Comparison of ENCODE assay signal across 8 cellular contexts in the genomic region with DNA sequence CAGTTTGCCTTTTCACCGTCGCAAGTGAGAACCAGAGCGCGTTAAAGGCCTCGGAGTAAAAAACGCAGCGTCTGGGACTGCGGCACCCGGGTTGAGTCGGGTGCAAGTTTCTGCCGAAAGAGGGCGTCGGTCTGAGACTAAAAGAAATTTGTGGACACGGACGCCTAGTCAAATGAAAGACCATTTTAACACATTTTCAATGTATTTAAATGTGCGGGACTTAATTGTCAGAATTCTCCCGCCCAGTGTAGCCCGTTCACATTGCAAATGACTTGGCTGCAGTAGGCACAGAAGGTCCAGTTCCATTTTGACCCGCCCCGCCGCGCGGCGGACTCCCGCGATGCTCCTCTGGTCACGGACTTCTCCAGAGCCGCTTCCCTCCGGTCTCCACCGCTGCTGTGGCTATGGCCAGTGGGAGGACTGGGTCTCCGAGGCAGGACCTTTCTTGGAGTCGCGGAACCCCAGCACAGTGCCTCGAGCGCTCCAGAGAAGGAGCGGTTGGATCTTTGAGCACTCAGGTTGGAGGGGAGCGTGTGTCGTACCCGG. TPM values are rescaled to one million over a fixed set of nuclear protein-coding genes. Genes with fewer than 3 reads are reported as not detected.
DNase-seq lines count a peak whose midpoint lies in the region; ATAC-seq and TF ChIP-seq lines count a peak whose summit lies in the region.

No MANE protein-coding gene starts in this region.

- H3K4me3 Mint-ChIP-seq in activated T-cell treated with anti-CD3 and anti-CD28 coated beads, Interleukin-2, amount 50 U/mL, for 4 hours: peak overlapping the region; percentile 72
- peak overlapping the region; percentile 78 for H3K4me3 Mint-ChIP-seq in natural killer cell treated with Interleukin-12 subunit alpha and Interleukin-12 subunit beta and Interleukin-15 and Interleukin-18, amount 100 ng/mL, for 72 hours

- no peak overlapping the region for H3K27ac Mint-ChIP-seq in natural killer cell treated with Interleukin-12 subunit alpha and Interleukin-12 subunit beta and Interleukin-15 and Interleukin-18, amount 100 ng/mL, for 72 hours

- DNase-seq in NCI-H1417 (lab: John Stamatoyannopoulos, UW) (peak in 2 of 3 experiments; percentile 67 to 76), NCI-H1417 treated with DMSO at 0.1 percent for 48 hours (lab: John Stamatoyannopoulos, UW) (no peak), NCI-H526 (lab: John Stamatoyannopoulos, UW) (peak; percentile 50 to 85), fibroblast of villous mesenchyme (ENCODE audit: low read depth) (peak; percentile 68), tibial nerve (ENCODE audit: low spot score in 2 of 2) (peak; percentile 45 to 80)
- DNase-seq in activated T-cell treated with anti-CD3 and anti-CD28 coated beads, Interleukin-2, amount 50 U/mL, for 4 hours: no peak
- DNase-seq in natural killer cell treated with Interleukin-12 subunit alpha and Interleukin-12 subunit beta and Interleukin-15 and Interleukin-18, amount 100 ng/mL, for 72 hours (ENCODE audit: low spot score): peak; percentile 63

- no peaks in the 10 kb centered on the region for H3K9me3 Mint-ChIP-seq in activated T-cell treated with anti-CD3 and anti-CD28 coated beads, Interleukin-2, amount 50 U/mL, for 4 hours
- H3K9me3 Mint-ChIP-seq in natural killer cell treated with Interleukin-12 subunit alpha and Interleukin-12 subunit beta and Interleukin-15 and Interleukin-18, amount 100 ng/mL, for 72 hours: no peaks in the 10 kb centered on the region

- H3K9me3 ChIP-seq in tibial nerve: no peaks in the 10 kb centered on the region

- ATAC-seq in HG03066 (IDR thresholded peaks at IDR 0.05; ENCODE audit: low read depth, unreplicated experiment): peak; percentile 60
- peak; percentile 48 to 55 for ATAC-seq in activated T-cell treated with anti-CD3 and anti-CD28 coated beads, Interleukin-2, amount 50 U/mL, for 4 hours
- peak; percentile 61 to 71 for ATAC-seq in natural killer cell treated with Interleukin-12 subunit alpha and Interleukin-12 subunit beta and Interleukin-15 and Interleukin-18, amount 100 ng/mL, for 72 hours

- no peak for TF ChIP-seq EP300 in tibial nerve (IDR thresholded peaks at IDR 0.05)

- H3K36me3 ChIP-seq in tibial nerve: no peaks in the 10 kb centered on the region

- H3K27me3 Mint-ChIP-seq in activated T-cell treated with anti-CD3 and anti-CD28 coated beads, Interleukin-2, amount 50 U/mL, for 4 hours (ENCODE audit: low read depth): peaks cover 67% of the 10 kb centered on the region
- H3K27me3 Mint-ChIP-seq in natural killer cell treated with Interleukin-12 subunit alpha and Interleukin-12 subunit beta and Interleukin-15 and Interleukin-18, amount 100 ng/mL, for 72 hours: peaks cover 36 to 49% of the 10 kb centered on the region in 2 donors

- H3K4me1 Mint-ChIP-seq in activated T-cell treated with anti-CD3 and anti-CD28 coated beads, Interleukin-2, amount 50 U/mL, for 4 hours (ENCODE audit: low read depth): peaks cover 25% of the 10 kb centered on the region
- H3K4me1 Mint-ChIP-seq in natural killer cell treated with Interleukin-12 subunit alpha and Interleukin-12 subunit beta and Interleukin-15 and Interleukin-18, amount 100 ng/mL, for 72 hours (ENCODE audit: low read depth in 2 of 2): peaks cover 17 to 20% of the 10 kb centered on the region in 2 donors

- TF ChIP-seq CTCF in fibroblast of villous mesenchyme (IDR thresholded peaks at IDR 0.05; ENCODE audit: insufficient read depth, low read depth, low read length) (peak; percentile 78), tibial nerve (IDR thresholded peaks at IDR 0.05) (peak; percentile 29 to 70 (median 62))

- no peak for TF ChIP-seq POLR2A in tibial nerve (IDR thresholded peaks at IDR 0.05)

- no peaks in the 10 kb centered on the region for H3K36me3 Mint-ChIP-seq in activated T-cell treated with anti-CD3 and anti-CD28 coated beads, Interleukin-2, amount 50 U/mL, for 4 hours (ENCODE audit: insufficient read depth)
- H3K36me3 Mint-ChIP-seq in natural killer cell treated with Interleukin-12 subunit alpha and Interleukin-12 subunit beta and Interleukin-15 and Interleukin-18, amount 100 ng/mL, for 72 hours: no peaks in the 10 kb centered on the region

- H3K4me3 ChIP-seq in fibroblast of villous mesenchyme (ENCODE audit: low read depth, low read length) (peak overlapping the region; percentile 68), tibial nerve (peak overlapping the region; percentile 42 to 60 (median 52))

- H3K4me1 ChIP-seq in tibial nerve: peaks cover 0 to 37% (median 7%) of the 10 kb centered on the region in 4 donors

- 0 to 2% methylated on average over 28 to 30 of the region's 39 CpGs for WGBS in tibial nerve, 2 donors

- peaks cover 0 to 42% of the 10 kb centered on the region in 2 donors for H3K27me3 ChIP-seq in tibial nerve

- peak overlapping the region; percentile 48 to 78 (median 62) for H3K27ac ChIP-seq in tibial nerve

RNA-seq across cellular contexts. Expression of a gene that starts 1.3 kb away (rescaled TPM):
- total RNA-seq in activated T-cell treated with anti-CD3 and anti-CD28 coated beads, Interleukin-2, amount 50 U/mL, for 4 hours: under 1 TPM in 2 of 3 donors, not detected in 1; 0.05 to 0.08 TPM
- total RNA-seq in fibroblast of villous mesenchyme (2.9 and 6.5 TPM in 2 replicates), tibial nerve (10 to 100 TPM; 10.8 to 81.5 (median 32.5) TPM)
- total RNA-seq in natural killer cell treated with Interleukin-12 subunit alpha and Interleukin-12 subunit beta and Interleukin-15 and Interleukin-18, amount 100 ng/mL, for 72 hours: under 1 TPM in 1 of 2 donors, not detected in 1; 0.10 TPM

Comparison
In these comparisons a context has a peak if more than half of its experiments do, and no peak if none do; other contexts are left out.
1. DNase-seq: peak in NCI-H1417 (2 of 3), NCI-H526 (2 of 2), fibroblast of villous mesenchyme (single experiment), natural killer cell treated with Interleukin-12 subunit alpha and Interleukin-12 subunit beta and Interleukin-15 and Interleukin-18, amount 100 ng/mL, for 72 hours (single experiment) and tibial nerve (2 of 2); none in NCI-H1417 treated with DMSO at 0.1 percent for 48 hours (single experiment) and activated T-cell treated with anti-CD3 and anti-CD28 coated beads, Interleukin-2, amount 50 U/mL, for 4 hours (single experiment).
2. Peak in every context shown above with its lines, with median percentiles within 50 percentile points of each other: ATAC-seq.